In the genomic region with DNA sequence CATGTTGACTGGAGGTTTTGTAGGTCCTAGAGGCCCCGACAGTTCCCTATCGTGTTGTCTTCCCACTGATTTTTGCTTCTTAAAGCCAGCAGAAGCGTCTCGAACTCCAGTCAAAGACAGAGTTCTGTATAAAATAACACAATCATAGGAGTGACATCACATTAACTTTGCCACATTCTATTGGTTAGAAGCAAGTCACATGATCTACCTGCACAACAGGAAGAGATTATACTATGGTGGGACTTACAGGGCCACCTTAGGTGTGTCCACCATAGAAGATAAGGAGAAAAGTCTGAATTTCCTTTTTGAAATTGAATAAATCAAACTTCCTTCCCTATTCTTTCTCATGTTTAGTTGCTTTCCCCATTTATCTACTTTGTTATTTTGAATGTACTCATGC, we compare ENCODE assay signal across 30 cellular contexts.
"Had no signal": no experiment of that assay in that cellular context is flagged by ENCODE, and none has a peak within 500 bp of the region (broad histone marks: within the 10 kb centered on the region; RNA-seq: fewer than 3 reads in every experiment).

No MANE protein-coding gene starts in this region.

- H3K27ac Mint-ChIP-seq: activated CD4-positive, alpha-beta memory T cell treated with anti-CD3 and anti-CD28 coated beads, Interleukin-2, amount 10 ng/mL, durations not matched to agents 7 days and 5 days; activated CD4-positive, alpha-beta T cell treated with anti-CD3 and anti-CD28 coated beads, Interleukin-2, amount 10 ng/mL, durations not matched to agents 7 days and 5 days; activated naive CD8-positive, alpha-beta T cell; activated T-helper 17 cell treated with anti-CD3 and anti-CD28 coated beads, Interleukin-2, amount 50 U/mL, for 72 hours; effector memory CD8-positive, alpha-beta T cell had no signal

- H3K4me1 ChIP-seq: esophagus muscularis mucosa, foreskin keratinocyte, gastrocnemius medialis, heart left ventricle had no signal

- H3K4me1 Mint-ChIP-seq: activated CD4-positive, alpha-beta memory T cell treated with anti-CD3 and anti-CD28 coated beads, Interleukin-2, amount 10 ng/mL, durations not matched to agents 7 days and 5 days; activated CD4-positive, alpha-beta T cell treated with anti-CD3 and anti-CD28 coated beads, Interleukin-2, amount 10 ng/mL, durations not matched to agents 7 days and 5 days; activated T-helper 17 cell treated with anti-CD3 and anti-CD28 coated beads, Interleukin-2, amount 50 U/mL, for 72 hours had no signal

- H3K4me3 ChIP-seq: esophagus muscularis mucosa, gastrocnemius medialis, heart left ventricle had no signal

- H3K27me3 Mint-ChIP-seq: activated CD4-positive, alpha-beta memory T cell treated with anti-CD3 and anti-CD28 coated beads, Interleukin-2, amount 10 ng/mL, durations not matched to agents 7 days and 5 days; activated CD4-positive, alpha-beta T cell treated with anti-CD3 and anti-CD28 coated beads, Interleukin-2, amount 10 ng/mL, durations not matched to agents 7 days and 5 days; activated naive CD8-positive, alpha-beta T cell; activated T-helper 17 cell treated with anti-CD3 and anti-CD28 coated beads, Interleukin-2, amount 50 U/mL, for 72 hours; effector memory CD8-positive, alpha-beta T cell had no signal

- FAIRE-seq: astrocyte, bronchial epithelial cell, colon had no signal

- H3K27ac ChIP-seq: brain microvascular endothelial cell, esophagus muscularis mucosa, foreskin keratinocyte, gastrocnemius medialis, heart left ventricle had no signal

- H3K36me3 ChIP-seq: brain microvascular endothelial cell, esophagus muscularis mucosa, gastrocnemius medialis, heart left ventricle had no signal

- H3K36me3 Mint-ChIP-seq: activated naive CD8-positive, alpha-beta T cell had no signal

- DNase-seq: activated CD4-positive, alpha-beta memory T cell treated with anti-CD3 and anti-CD28 coated beads, Interleukin-2, amount 10 ng/mL, durations not matched to agents 7 days and 5 days; activated CD4-positive, alpha-beta T cell treated with anti-CD3 and anti-CD28 coated beads for 1 hour; activated CD4-positive, alpha-beta T cell treated with anti-CD3 and anti-CD28 coated beads for 4 hours; activated CD4-positive, alpha-beta T cell treated with anti-CD3 and anti-CD28 coated beads, Interleukin-2, amount 10 ng/mL, durations not matched to agents 7 days and 5 days; activated CD4-positive, alpha-beta T cell treated with anti-CD3 and anti-CD28 coated beads, Interleukin-2, amount 50 U/mL, for 4 hours; activated CD8-positive, alpha-beta memory T cell treated with anti-CD3 and anti-CD28 coated beads for 24 hours; activated effector memory CD4-positive, alpha-beta T cell treated with Interleukin-2 at 50 U/mL for 16 hours; activated gamma-delta T cell treated with Interleukin-2 at 50 U/mL for 16 hours; activated naive CD4-positive, alpha-beta T cell treated with anti-CD3 and anti-CD28 coated beads, Interleukin-2, amount 50 U/mL, for 16 hours; activated naive CD4-positive, alpha-beta T cell treated with Interleukin-2 at 50 U/mL for 16 hours; activated T-cell treated with anti-CD3 and anti-CD28 coated beads, Interleukin-2, amount 50 U/mL, for 4 hours; amniotic stem cell; anterior cingulate cortex; brain microvascular endothelial cell; cortex of kidney; dermis blood vessel endothelial cell; effector CD4-positive, alpha-beta T cell; effector memory CD8-positive, alpha-beta T cell; erythroblast; foreskin keratinocyte; gastrocnemius medialis; glutamatergic neuron; heart left ventricle; T-helper 2 cell had no signal

- H3K9me3 ChIP-seq: esophagus muscularis mucosa, gastrocnemius medialis, heart left ventricle had no signal

- ATAC-seq: activated T-cell treated with anti-CD3 and anti-CD28 coated beads, Interleukin-2, amount 50 U/mL, for 4 hours; activated T-helper 17 cell treated with anti-CD3 and anti-CD28 coated beads, Interleukin-2, amount 50 U/mL, for 72 hours; effector memory CD8-positive, alpha-beta T cell; foreskin keratinocyte; gastrocnemius medialis; heart left ventricle had no signal

- H3K4me3 Mint-ChIP-seq: activated CD4-positive, alpha-beta memory T cell treated with anti-CD3 and anti-CD28 coated beads, Interleukin-2, amount 10 ng/mL, durations not matched to agents 7 days and 5 days; activated CD4-positive, alpha-beta T cell treated with anti-CD3 and anti-CD28 coated beads, Interleukin-2, amount 10 ng/mL, durations not matched to agents 7 days and 5 days; activated naive CD8-positive, alpha-beta T cell; activated T-cell treated with anti-CD3 and anti-CD28 coated beads, Interleukin-2, amount 50 U/mL, for 4 hours; activated T-helper 17 cell treated with anti-CD3 and anti-CD28 coated beads, Interleukin-2, amount 50 U/mL, for 72 hours; effector memory CD8-positive, alpha-beta T cell had no signal

- H3K27me3 ChIP-seq: brain microvascular endothelial cell, esophagus muscularis mucosa, foreskin keratinocyte, gastrocnemius medialis, heart left ventricle had no signal
